ENCODE assay signal across 1 cellular context in the genomic region with DNA sequence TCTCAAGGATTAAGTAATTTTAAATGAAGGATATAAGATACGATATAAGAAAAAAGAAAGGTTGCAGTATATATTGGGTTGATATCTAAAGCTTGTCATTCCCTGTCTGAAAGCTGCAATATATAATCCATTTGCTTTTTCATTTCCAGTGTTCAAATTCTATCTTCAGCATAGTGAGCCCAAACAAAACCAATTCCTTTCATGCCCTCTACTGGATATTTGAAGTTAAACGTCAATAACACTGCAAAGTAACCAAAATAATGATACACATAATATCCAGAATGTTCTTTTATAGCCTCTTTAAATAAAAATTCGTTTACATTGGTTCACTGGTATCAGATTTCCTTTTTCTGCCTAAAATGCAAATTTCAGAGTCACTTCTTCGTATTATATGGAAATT.
TF ChIP-seq lines count a peak whose summit lies in the region.

No MANE protein-coding gene starts in this region.

TF ChIP-seq in H1, 55 proteins besides CTCF, POLR2A, EP300 and RAD21 (continued from another document):
- TF ChIP-seq, protein P1, sequence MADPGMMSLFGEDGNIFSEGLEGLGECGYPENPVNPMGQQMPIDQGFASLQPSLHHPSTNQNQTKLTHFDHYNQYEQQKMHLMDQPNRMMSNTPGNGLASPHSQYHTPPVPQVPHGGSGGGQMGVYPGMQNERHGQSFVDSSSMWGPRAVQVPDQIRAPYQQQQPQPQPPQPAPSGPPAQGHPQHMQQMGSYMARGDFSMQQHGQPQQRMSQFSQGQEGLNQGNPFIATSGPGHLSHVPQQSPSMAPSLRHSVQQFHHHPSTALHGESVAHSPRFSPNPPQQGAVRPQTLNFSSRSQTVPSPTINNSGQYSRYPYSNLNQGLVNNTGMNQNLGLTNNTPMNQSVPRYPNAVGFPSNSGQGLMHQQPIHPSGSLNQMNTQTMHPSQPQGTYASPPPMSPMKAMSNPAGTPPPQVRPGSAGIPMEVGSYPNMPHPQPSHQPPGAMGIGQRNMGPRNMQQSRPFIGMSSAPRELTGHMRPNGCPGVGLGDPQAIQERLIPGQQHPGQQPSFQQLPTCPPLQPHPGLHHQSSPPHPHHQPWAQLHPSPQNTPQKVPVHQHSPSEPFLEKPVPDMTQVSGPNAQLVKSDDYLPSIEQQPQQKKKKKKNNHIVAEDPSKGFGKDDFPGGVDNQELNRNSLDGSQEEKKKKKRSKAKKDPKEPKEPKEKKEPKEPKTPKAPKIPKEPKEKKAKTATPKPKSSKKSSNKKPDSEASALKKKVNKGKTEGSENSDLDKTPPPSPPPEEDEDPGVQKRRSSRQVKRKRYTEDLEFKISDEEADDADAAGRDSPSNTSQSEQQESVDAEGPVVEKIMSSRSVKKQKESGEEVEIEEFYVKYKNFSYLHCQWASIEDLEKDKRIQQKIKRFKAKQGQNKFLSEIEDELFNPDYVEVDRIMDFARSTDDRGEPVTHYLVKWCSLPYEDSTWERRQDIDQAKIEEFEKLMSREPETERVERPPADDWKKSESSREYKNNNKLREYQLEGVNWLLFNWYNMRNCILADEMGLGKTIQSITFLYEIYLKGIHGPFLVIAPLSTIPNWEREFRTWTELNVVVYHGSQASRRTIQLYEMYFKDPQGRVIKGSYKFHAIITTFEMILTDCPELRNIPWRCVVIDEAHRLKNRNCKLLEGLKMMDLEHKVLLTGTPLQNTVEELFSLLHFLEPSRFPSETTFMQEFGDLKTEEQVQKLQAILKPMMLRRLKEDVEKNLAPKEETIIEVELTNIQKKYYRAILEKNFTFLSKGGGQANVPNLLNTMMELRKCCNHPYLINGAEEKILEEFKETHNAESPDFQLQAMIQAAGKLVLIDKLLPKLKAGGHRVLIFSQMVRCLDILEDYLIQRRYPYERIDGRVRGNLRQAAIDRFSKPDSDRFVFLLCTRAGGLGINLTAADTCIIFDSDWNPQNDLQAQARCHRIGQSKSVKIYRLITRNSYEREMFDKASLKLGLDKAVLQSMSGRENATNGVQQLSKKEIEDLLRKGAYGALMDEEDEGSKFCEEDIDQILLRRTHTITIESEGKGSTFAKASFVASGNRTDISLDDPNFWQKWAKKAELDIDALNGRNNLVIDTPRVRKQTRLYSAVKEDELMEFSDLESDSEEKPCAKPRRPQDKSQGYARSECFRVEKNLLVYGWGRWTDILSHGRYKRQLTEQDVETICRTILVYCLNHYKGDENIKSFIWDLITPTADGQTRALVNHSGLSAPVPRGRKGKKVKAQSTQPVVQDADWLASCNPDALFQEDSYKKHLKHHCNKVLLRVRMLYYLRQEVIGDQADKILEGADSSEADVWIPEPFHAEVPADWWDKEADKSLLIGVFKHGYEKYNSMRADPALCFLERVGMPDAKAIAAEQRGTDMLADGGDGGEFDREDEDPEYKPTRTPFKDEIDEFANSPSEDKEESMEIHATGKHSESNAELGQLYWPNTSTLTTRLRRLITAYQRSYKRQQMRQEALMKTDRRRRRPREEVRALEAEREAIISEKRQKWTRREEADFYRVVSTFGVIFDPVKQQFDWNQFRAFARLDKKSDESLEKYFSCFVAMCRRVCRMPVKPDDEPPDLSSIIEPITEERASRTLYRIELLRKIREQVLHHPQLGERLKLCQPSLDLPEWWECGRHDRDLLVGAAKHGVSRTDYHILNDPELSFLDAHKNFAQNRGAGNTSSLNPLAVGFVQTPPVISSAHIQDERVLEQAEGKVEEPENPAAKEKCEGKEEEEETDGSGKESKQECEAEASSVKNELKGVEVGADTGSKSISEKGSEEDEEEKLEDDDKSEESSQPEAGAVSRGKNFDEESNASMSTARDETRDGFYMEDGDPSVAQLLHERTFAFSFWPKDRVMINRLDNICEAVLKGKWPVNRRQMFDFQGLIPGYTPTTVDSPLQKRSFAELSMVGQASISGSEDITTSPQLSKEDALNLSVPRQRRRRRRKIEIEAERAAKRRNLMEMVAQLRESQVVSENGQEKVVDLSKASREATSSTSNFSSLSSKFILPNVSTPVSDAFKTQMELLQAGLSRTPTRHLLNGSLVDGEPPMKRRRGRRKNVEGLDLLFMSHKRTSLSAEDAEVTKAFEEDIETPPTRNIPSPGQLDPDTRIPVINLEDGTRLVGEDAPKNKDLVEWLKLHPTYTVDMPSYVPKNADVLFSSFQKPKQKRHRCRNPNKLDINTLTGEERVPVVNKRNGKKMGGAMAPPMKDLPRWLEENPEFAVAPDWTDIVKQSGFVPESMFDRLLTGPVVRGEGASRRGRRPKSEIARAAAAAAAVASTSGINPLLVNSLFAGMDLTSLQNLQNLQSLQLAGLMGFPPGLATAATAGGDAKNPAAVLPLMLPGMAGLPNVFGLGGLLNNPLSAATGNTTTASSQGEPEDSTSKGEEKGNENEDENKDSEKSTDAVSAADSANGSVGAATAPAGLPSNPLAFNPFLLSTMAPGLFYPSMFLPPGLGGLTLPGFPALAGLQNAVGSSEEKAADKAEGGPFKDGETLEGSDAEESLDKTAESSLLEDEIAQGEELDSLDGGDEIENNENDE (IDR thresholded peaks at IDR 0.05; ENCODE audit: insufficient replicate concordance, low read length), result no peak
- no peak for TF ChIP-seq RBBP5 (IDR thresholded peaks at IDR 0.05; ENCODE audit: borderline replicate concordance, low read depth, low read length)
- TF ChIP-seq GABPA (IDR thresholded peaks at IDR 0.05; ENCODE audit: borderline replicate concordance, insufficient read depth, low read length), result no peak
- TF ChIP-seq POLR2AphosphoS5 (IDR thresholded peaks at IDR 0.05; ENCODE audit: low read depth, low read length), result no peak
- no peak for TF ChIP-seq BRCA1 (IDR thresholded peaks at IDR 0.05; ENCODE audit: low read depth, low read length)
- TF ChIP-seq MAFK (IDR thresholded peaks at IDR 0.05; ENCODE audit: low read depth, low read length), result no peak
- TF ChIP-seq CBX8 (IDR thresholded peaks at IDR 0.05; ENCODE audit: borderline replicate concordance, low read depth, low read length), result no peak
